In genomic region chr9:98774746-98775145, GRCh38 we compare ENCODE assay signal across 8 cellular contexts. TPM values are rescaled to one million over a fixed set of nuclear protein-coding genes. Genes with fewer than 3 reads are reported as not detected.
DNase-seq lines count a peak whose midpoint lies in the region; ATAC-seq and TF ChIP-seq lines count a peak whose summit lies in the region.

No MANE protein-coding gene starts in this region.

- peak; percentile 41 to 56 for DNase-seq in activated T-cell treated with anti-CD3 and anti-CD28 coated beads, Interleukin-2, amount 50 U/mL, for 48 hours
- DNase-seq in activated T-cell treated with anti-CD3 and anti-CD28 coated beads for 4 hours (no peak), OCI-LY7 (ENCODE audit: low spot score) (no peak), epithelial cell of proximal tubule (ENCODE audit: low read depth) (no peak), MV-4-11 (lab: John Stamatoyannopoulos, UW) (no peak)
- peak; percentile 61 for DNase-seq in stimulated activated CD8-positive, alpha-beta memory T cell treated with anti-CD3 and anti-CD28 coated beads, Interleukin-4, amount 100 ng/mL, for 48 hours

- H3K9me2 ChIP-seq in OCI-LY7 (ENCODE audit: insufficient read depth, low read length) = no peaks in the 10 kb centered on the region

- intact Hi-C loops in OCI-LY7 (cut with micrococcal nuclease; ENCODE audit: unreplicated experiment) = no loop called here

- H3K27ac ChIP-seq in OCI-LY7 (ENCODE audit: low read depth, low read length, poor library complexity, severe bottlenecking) = no peak overlapping the region

- POLR2A ChIA-PET in OCI-LY7 (lab: Charles Lee) = interaction anchor here (0.7 to 1.0 kb wide), 2 partner anchors 27 to 51 kb away, joined by 3 read pairs; no protein-coding TSS in a partner anchor

- H3K4me2 ChIP-seq in OCI-LY7 (ENCODE audit: low read length) = no peak overlapping the region

- no peaks in the 10 kb centered on the region for H3K79me2 ChIP-seq in OCI-LY7 (ENCODE audit: insufficient read depth, low read depth, low read length)

- ATAC-seq in HG03097 (IDR thresholded peaks at IDR 0.05; ENCODE audit: low FRiP score, unreplicated experiment) (no peak), HG02610 (IDR thresholded peaks at IDR 0.05; ENCODE audit: unreplicated experiment) (no peak)

- H3K36me3 ChIP-seq in OCI-LY7 (ENCODE audit: insufficient read depth, low read length) = peaks cover 9% of the 10 kb centered on the region; the same call in 1 of the 2 replicates

- TF ChIP-seq CTCF in OCI-LY7 (conservative IDR thresholded peaks at IDR 0.05; ENCODE audit: low read length) = peak; percentile 76
- TF ChIP-seq CTCF in epithelial cell of proximal tubule (conservative IDR thresholded peaks at IDR 0.05; ENCODE audit: low read depth, low read length) = peak; percentile 85

- CTCF ChIA-PET in OCI-LY7 (lab: Charles Lee; ENCODE audit: unreplicated experiment) = interaction anchor here (0.7 kb wide), 1 partner anchor 459 kb away, joined by 4 read pairs; no protein-coding TSS in a partner anchor

- no peaks in the 10 kb centered on the region for H3K4me1 ChIP-seq in OCI-LY7 (ENCODE audit: insufficient read depth, low read length, poor library complexity, severe bottlenecking)

- H4K20me1 ChIP-seq in OCI-LY7 (ENCODE audit: insufficient read depth, low read length) = no peaks in the 10 kb centered on the region

- no peak overlapping the region for H2AFZ ChIP-seq in OCI-LY7 (ENCODE audit: low read length)

- no peak overlapping the region for H3K4me3 ChIP-seq in OCI-LY7 (ENCODE audit: low read depth, low read length, poor library complexity, severe bottlenecking)
- H3K4me3 ChIP-seq in epithelial cell of proximal tubule (ENCODE audit: low read depth, low read length) = no peak overlapping the region

- H3K9me3 ChIP-seq in OCI-LY7 (ENCODE audit: low read length) = no peaks in the 10 kb centered on the region

- no TSS peak for BruUV-seq in OCI-LY7 (replicated peaks; lab: Mats Ljungman, UMichigan)

RNA-seq across cellular contexts. Expression of gene ANKS6, which starts 21.6 kb away (rescaled TPM):
- 15.9 and 22.2 TPM in 2 replicates for total RNA-seq in OCI-LY7 (2014; rRNA removed; shearing (Covaris generic))
- total RNA-seq in OCI-LY7 (2022) (28.5 and 30.1 TPM in 2 replicates), epithelial cell of proximal tubule (23.8 and 28.6 TPM in 2 replicates)

RNA-seq across cellular contexts. Expression of gene GALNT12, which starts 32.7 kb away (rescaled TPM):
- 5.3 and 5.5 TPM in 2 replicates for total RNA-seq in OCI-LY7 (2014; rRNA removed; shearing (Covaris generic))
- 9.7 and 11.5 TPM in 2 replicates for total RNA-seq in OCI-LY7 (2022)
- 8.8 and 19.5 TPM in 2 replicates for total RNA-seq in epithelial cell of proximal tubule

Comparison
In these comparisons a context has a peak if more than half of its experiments do, and no peak if none do; other contexts are left out.
1. DNase-seq: peak in activated T-cell treated with anti-CD3 and anti-CD28 coated beads, Interleukin-2, amount 50 U/mL, for 48 hours (2 of 2) and stimulated activated CD8-positive, alpha-beta memory T cell treated with anti-CD3 and anti-CD28 coated beads, Interleukin-4, amount 100 ng/mL, for 48 hours (single experiment); none in activated T-cell treated with anti-CD3 and anti-CD28 coated beads for 4 hours (single experiment), OCI-LY7 (single experiment), epithelial cell of proximal tubule (single experiment) and MV-4-11 (single experiment).